13 cellular contexts compared by ENCODE assay signal in genomic region chr5:138927979-138928378, GRCh38. TPM values are rescaled to one million over a fixed set of nuclear protein-coding genes. Genes with fewer than 3 reads are reported as not detected.
DNase-seq lines count a peak whose midpoint lies in the region; ATAC-seq, FAIRE-seq and TF ChIP-seq lines count a peak whose summit lies in the region.
"Had no signal": no experiment of that assay in that cellular context is flagged by ENCODE, and none has a peak within 500 bp of the region (broad histone marks: within the 10 kb centered on the region; RNA-seq: fewer than 3 reads in every experiment).

No MANE protein-coding gene starts in this region.

- no peak overlapping the region for H3K4me3 Mint-ChIP-seq in astrocyte (ENCODE audit: unreplicated experiment)
- H3K4me3 Mint-ChIP-seq in activated CD8-positive, alpha-beta T cell treated with anti-CD3 and anti-CD28 coated beads for 36 hours, result no peak overlapping the region
- H3K4me3 Mint-ChIP-seq: B cell had no signal

- intact Hi-C loops in left ventricle myocardium superior (cut with micrococcal nuclease) (no loop called here), pancreas (cut with DNase I) (no loop called here)
- intact Hi-C loops in activated CD8-positive, alpha-beta T cell treated with anti-CD3 and anti-CD28 coated beads for 36 hours (cut with micrococcal nuclease), result no loop called here

- no peak overlapping the region for H3K4me3 ChIP-seq in astrocyte (ENCODE audit: insufficient read depth, low read depth, low read length)
- H3K4me3 ChIP-seq in pancreas, result no peak overlapping the region
- H3K4me3 ChIP-seq: skin epidermis had no signal

- H3K27me3 Mint-ChIP-seq in astrocyte (ENCODE audit: low read depth, unreplicated experiment), result no peaks in the 10 kb centered on the region
- H3K27me3 Mint-ChIP-seq in activated CD8-positive, alpha-beta T cell treated with anti-CD3 and anti-CD28 coated beads for 36 hours, result no peaks in the 10 kb centered on the region
- H3K27me3 Mint-ChIP-seq: B cell had no signal

- no peak for FAIRE-seq in astrocyte (lab: Jason Lieb, UNC)
- FAIRE-seq in pancreas (lab: Jason Lieb, UNC), result no peak

- H3K4me1 Mint-ChIP-seq in astrocyte (ENCODE audit: low read depth, unreplicated experiment), result peaks cover 2% of the 10 kb centered on the region
- H3K4me1 Mint-ChIP-seq in activated CD8-positive, alpha-beta T cell treated with anti-CD3 and anti-CD28 coated beads for 36 hours (ENCODE audit: low read depth), result no peaks in the 10 kb centered on the region
- H3K4me1 Mint-ChIP-seq: B cell had no signal

- H3K9me3 ChIP-seq in astrocyte (ENCODE audit: insufficient read depth, low read depth, low read length), result no peaks in the 10 kb centered on the region
- H3K9me3 ChIP-seq in pancreas, result no peaks in the 10 kb centered on the region

- ATAC-seq in left ventricle myocardium superior (peak; percentile 94), pancreas (peak; percentile 73 to 92 (median 90)), HG03135 (IDR thresholded peaks at IDR 0.05; ENCODE audit: unreplicated experiment) (no peak), GM19023 (IDR thresholded peaks at IDR 0.05; ENCODE audit: unreplicated experiment) (no peak)
- ATAC-seq in activated CD8-positive, alpha-beta T cell treated with anti-CD3 and anti-CD28 coated beads for 36 hours, result no peak

- H3K27ac ChIP-seq in astrocyte (ENCODE audit: low read depth, low read length) (no peak overlapping the region), pancreas (peak overlapping the region in 2 of 4 donors; percentile 41 to 48)
- H3K27ac ChIP-seq: skin epidermis had no signal

- H2AFZ ChIP-seq in astrocyte (ENCODE audit: low read depth, low read length), result no peak overlapping the region

- CTCF ChIA-PET in activated CD8-positive, alpha-beta T cell treated with anti-CD3 and anti-CD28 coated beads for 36 hours (lab: Charles Lee), result no interaction called here

- H3K27ac Mint-ChIP-seq in astrocyte (ENCODE audit: unreplicated experiment), result peak overlapping the region; percentile 34
- no peak overlapping the region for H3K27ac Mint-ChIP-seq in activated CD8-positive, alpha-beta T cell treated with anti-CD3 and anti-CD28 coated beads for 36 hours
- H3K27ac Mint-ChIP-seq: B cell had no signal

- H3K4me2 ChIP-seq in astrocyte (ENCODE audit: low read length), result no peak overlapping the region

- H3K9ac ChIP-seq in astrocyte (ENCODE audit: low read length), result no peak overlapping the region

- H3K9me3 Mint-ChIP-seq in astrocyte (ENCODE audit: unreplicated experiment), result peaks cover 4% of the 10 kb centered on the region
- no peaks in the 10 kb centered on the region for H3K9me3 Mint-ChIP-seq in activated CD8-positive, alpha-beta T cell treated with anti-CD3 and anti-CD28 coated beads for 36 hours

- peaks cover 59% of the 10 kb centered on the region for H4K20me1 ChIP-seq in astrocyte (ENCODE audit: insufficient read depth, low read length)

- H3K4me1 ChIP-seq in astrocyte (ENCODE audit: insufficient read depth, low read length) (no peaks in the 10 kb centered on the region), pancreas (peaks cover 0 to 13% (median 13%) of the 10 kb centered on the region in 3 donors)

- no peak for TF ChIP-seq CTCF in astrocyte (IDR thresholded peaks at IDR 0.05; ENCODE audit: insufficient read depth, low read depth, low read length)
- no peak for TF ChIP-seq CTCF in pancreas (IDR thresholded peaks at IDR 0.05)
- no peak for TF ChIP-seq CTCF in activated CD8-positive, alpha-beta T cell treated with anti-CD3 and anti-CD28 coated beads for 36 hours (IDR thresholded peaks at IDR 0.05)

- H3K27me3 ChIP-seq in astrocyte (ENCODE audit: insufficient read depth, low read length), result no peaks in the 10 kb centered on the region
- no peaks in the 10 kb centered on the region for H3K27me3 ChIP-seq in pancreas

- peaks cover 28% of the 10 kb centered on the region for H3K79me2 ChIP-seq in astrocyte (ENCODE audit: insufficient read depth, low read length)

- H3K36me3 Mint-ChIP-seq in astrocyte (ENCODE audit: low read depth, unreplicated experiment), result peaks cover 49% of the 10 kb centered on the region
- H3K36me3 Mint-ChIP-seq in activated CD8-positive, alpha-beta T cell treated with anti-CD3 and anti-CD28 coated beads for 36 hours (ENCODE audit: low read depth), result peaks cover 1% of the 10 kb centered on the region

- 26 to 31% methylated on average over 7 of the region's 7 CpGs for WGBS in pancreas, 2 donors

- DNase-seq in DMS 273 (lab: John Stamatoyannopoulos, UW; ENCODE audit: unreplicated experiment) (peak; percentile 83), astrocyte (ENCODE audit: low read depth) (no peak), left ventricle myocardium superior (peak; percentile 92), pancreas (peak; percentile 58 to 90 (median 82)), NCI-H2107 (lab: John Stamatoyannopoulos, UW) (no peak)
- DNase-seq in activated CD8-positive, alpha-beta T cell treated with anti-CD3 and anti-CD28 coated beads for 36 hours, result no peak
- DNase-seq: activated CD4-positive, CD25-positive, alpha-beta regulatory T cell; H7; stimulated activated CD8-positive, alpha-beta memory T cell treated with anti-CD3 and anti-CD28 coated beads, Interleukin-4, amount 100 ng/mL, for 48 hours had no signal

- H3K36me3 ChIP-seq in astrocyte (ENCODE audit: insufficient read depth, low read length) (peaks cover 64% of the 10 kb centered on the region), pancreas (peaks cover 5 to 60% (median 44%) of the 10 kb centered on the region in 3 donors)

- POLR2A ChIA-PET in activated CD8-positive, alpha-beta T cell treated with anti-CD3 and anti-CD28 coated beads for 36 hours (lab: Charles Lee), result interaction anchor here (0.7 kb wide), 1 partner anchor 82 kb away, joined by 3 read pairs; no protein-coding TSS in a partner anchor

RNA-seq across cellular contexts. Expression of gene LRRTM2, which starts 52.8 kb away (rescaled TPM):
- 0.54 and 0.70 TPM in 2 replicates for total RNA-seq in astrocyte
- 0.12 TPM for total RNA-seq in left ventricle myocardium superior
- total RNA-seq in pancreas, result under 1 TPM; 0.12 to 0.61 (median 0.31) TPM
- under 1 TPM; 0.08 to 0.21 TPM for polyA plus RNA-seq in pancreas
- not detected for total RNA-seq in activated CD8-positive, alpha-beta T cell treated with anti-CD3 and anti-CD28 coated beads for 36 hours
- total RNA-seq: B cell, H7 had no signal

Comparison
In these comparisons a context has a peak if more than half of its experiments do, and no peak if none do; other contexts are left out.
1. DNase-seq: peak in DMS 273 (single experiment), left ventricle myocardium superior (single experiment) and pancreas (6 of 6); none in astrocyte (single experiment), activated CD8-positive, alpha-beta T cell treated with anti-CD3 and anti-CD28 coated beads for 36 hours (single experiment) and NCI-H2107 (single experiment).
2. ATAC-seq: peak in left ventricle myocardium superior (single experiment) and pancreas (4 of 4); none in HG03135 (single experiment), activated CD8-positive, alpha-beta T cell treated with anti-CD3 and anti-CD28 coated beads for 36 hours (single experiment) and GM19023 (single experiment).